1 cellular context compared by ENCODE assay signal in genomic region chr4:124712417-124713212, GRCh38.
TF ChIP-seq lines count a peak whose summit lies in the region.

Gene ANKRD50 (minus strand): TSS chr4:124712732. CDS start chr4:124710511, 2,221 bp downstream.

TF ChIP-seq in HepG2, 621 proteins besides CTCF, POLR2A, EP300 and RAD21 (continued from another document and continues in another):
- TF ChIP-seq DZIP1 (CRISPR knock-in tag; IDR thresholded peaks at IDR 0.05): 0 out of 2 replicates have a peak, but pooled peaks have one; percentile 11
- 0 out of 2 replicates have a peak, but pooled peaks have one; percentile 30 for TF ChIP-seq THAP9 (CRISPR knock-in tag; IDR thresholded peaks at IDR 0.05; ENCODE audit: borderline replicate concordance)
- TF ChIP-seq SP5 (CRISPR knock-in tag; IDR thresholded peaks at IDR 0.05; ENCODE audit: borderline replicate concordance, low read depth): peak; percentile 72; the same call in 1 of the 2 replicates
- no peak for TF ChIP-seq ATF2 (CRISPR knock-in tag; IDR thresholded peaks at IDR 0.05)
- TF ChIP-seq PATZ1 (CRISPR knock-in tag; IDR thresholded peaks at IDR 0.05): peak; percentile 77
- peak; percentile 65 for TF ChIP-seq ARID4A (CRISPR knock-in tag; IDR thresholded peaks at IDR 0.05; ENCODE audit: borderline replicate concordance)
- no peak; the same call in 1 of the 2 replicates for TF ChIP-seq KAT8 (CRISPR knock-in tag; IDR thresholded peaks at IDR 0.05)
- TF ChIP-seq ZNF710 (CRISPR knock-in tag; IDR thresholded peaks at IDR 0.05; ENCODE audit: borderline replicate concordance): peak; percentile 35; the same call in 1 of the 2 replicates
- 0 out of 2 replicates have a peak, but pooled peaks have one; percentile 18 for TF ChIP-seq NCOR1 (IDR thresholded peaks at IDR 0.05; ENCODE audit: borderline replicate concordance, low read length)
- TF ChIP-seq GZF1 (CRISPR knock-in tag; IDR thresholded peaks at IDR 0.05): peak; percentile 37; the same call in 1 of the 2 replicates
- 0 out of 2 replicates have a peak, but pooled peaks have one; percentile 9 for TF ChIP-seq HIC2 (CRISPR knock-in tag; IDR thresholded peaks at IDR 0.05; ENCODE audit: low read depth)
- peak; percentile 3; the same call in 1 of the 2 replicates for TF ChIP-seq CBX5 (CRISPR knock-in tag; IDR thresholded peaks at IDR 0.05; ENCODE audit: borderline replicate concordance)
- peak; percentile 39; the same call in 1 of the 2 replicates for TF ChIP-seq ZNF230 (CRISPR knock-in tag; IDR thresholded peaks at IDR 0.05)
- TF ChIP-seq ZNF337 (CRISPR knock-in tag; IDR thresholded peaks at IDR 0.05; ENCODE audit: borderline replicate concordance, low read depth): no peak
- TF ChIP-seq SPEN (CRISPR knock-in tag; IDR thresholded peaks at IDR 0.05; ENCODE audit: low read depth): peak; percentile 31; the same call in 1 of the 2 replicates
- TF ChIP-seq ZNF441 (CRISPR knock-in tag; IDR thresholded peaks at IDR 0.05; ENCODE audit: borderline replicate concordance): 0 out of 2 replicates have a peak, but pooled peaks have one; percentile 52
- no peak; the same call in 1 of the 2 replicates for TF ChIP-seq GATA4 (IDR thresholded peaks at IDR 0.05; ENCODE audit: borderline replicate concordance, low read depth)
- TF ChIP-seq NAIF1 (CRISPR knock-in tag; IDR thresholded peaks at IDR 0.05; ENCODE audit: borderline replicate concordance): 0 out of 2 replicates have a peak, but pooled peaks have one; percentile 39
- TF ChIP-seq DNMT3B (CRISPR knock-in tag; conservative IDR thresholded peaks at IDR 0.05): no peak
- TF ChIP-seq ZNF709 (CRISPR knock-in tag; IDR thresholded peaks at IDR 0.05): 0 out of 2 replicates have a peak, but pooled peaks have one; percentile 5
- TF ChIP-seq ZC3H13 (CRISPR knock-in tag; IDR thresholded peaks at IDR 0.05): 0 out of 2 replicates have a peak, but pooled peaks have one; percentile 45
- TF ChIP-seq ZNF546 (CRISPR knock-in tag; conservative IDR thresholded peaks at IDR 0.05): no peak
- peak; percentile 39; the same call in 1 of the 2 replicates for TF ChIP-seq TOPORS (CRISPR knock-in tag; IDR thresholded peaks at IDR 0.05)
- TF ChIP-seq TBX2 (CRISPR knock-in tag; IDR thresholded peaks at IDR 0.05; ENCODE audit: borderline replicate concordance): peak; percentile 7; the same call in 1 of the 2 replicates
- no peak for TF ChIP-seq FOXP4 (CRISPR knock-in tag; IDR thresholded peaks at IDR 0.05)
- peak; percentile 62 for TF ChIP-seq AGO2 (optimal IDR thresholded peaks at IDR 0.05; ENCODE audit: low read depth, low read length)
- TF ChIP-seq NFE2L2 (IDR thresholded peaks at IDR 0.05; ENCODE audit: low read length): no peak
- 0 out of 2 replicates have a peak, but pooled peaks have one; percentile 37 for TF ChIP-seq KLF13 (CRISPR knock-in tag; IDR thresholded peaks at IDR 0.05)
- no peak for TF ChIP-seq DRAP1 (CRISPR knock-in tag; IDR thresholded peaks at IDR 0.05)
- TF ChIP-seq ZMYM4 (CRISPR knock-in tag; IDR thresholded peaks at IDR 0.05): peak; percentile 54; the same call in 1 of the 2 replicates
- peak; percentile 34; the same call in 1 of the 2 replicates for TF ChIP-seq CSRNP1 (CRISPR knock-in tag; IDR thresholded peaks at IDR 0.05)
- TF ChIP-seq ZNF780A (CRISPR knock-in tag; IDR thresholded peaks at IDR 0.05): 0 out of 2 replicates have a peak, but pooled peaks have one; percentile 46
